29 cellular contexts compared by ENCODE assay signal in genomic region chr3:185722920-185723319, GRCh38.
"Had no signal": no experiment of that assay in that cellular context is flagged by ENCODE, and none has a peak within 500 bp of the region (broad histone marks: within the 10 kb centered on the region; RNA-seq: fewer than 3 reads in every experiment).

No MANE protein-coding gene starts in this region.

- H3K9me3 ChIP-seq: colonic mucosa, esophagus squamous epithelium, gastrocnemius medialis, mucosa of descending colon, ovary, right lobe of liver, suprapubic skin, transverse colon, vagina had no signal

- H3K27me3 ChIP-seq: colonic mucosa, esophagus squamous epithelium, gastrocnemius medialis, ovary, right lobe of liver, suprapubic skin, transverse colon, vagina had no signal

- H3K4me1 ChIP-seq: colonic mucosa, gastrocnemius medialis, right lobe of liver, suprapubic skin, transverse colon, vagina had no signal

- DNase-seq: colonic mucosa; effector CD8-positive, alpha-beta T cell; erythroblast; esophagus squamous epithelium; foreskin fibroblast; gastrocnemius medialis; head of caudate nucleus; kidney; mucosa of descending colon; naive B cell; nucleus accumbens; ovary; posterior cingulate gyrus; retina; right lobe of liver; small intestine; stimulated activated CD4-positive, alpha-beta T cell treated with anti-CD3 and anti-CD28 coated beads, Interleukin-15, amount 100 ng/mL, for 24 hours; stimulated activated CD4-positive, alpha-beta T cell treated with anti-CD3 and anti-CD28 coated beads, Interleukin-2, amount 100 ng/mL, for 48 hours; stimulated activated CD8-positive, alpha-beta memory T cell treated with anti-CD3 and anti-CD28 coated beads, Interleukin-4, amount 100 ng/mL, for 48 hours; stimulated activated naive CD4-positive, alpha-beta T cell; stimulated activated naive CD8-positive, alpha-beta T cell treated with anti-CD3 and anti-CD28 coated beads, Interleukin-15, amount 100 ng/mL, for 72 hours; transverse colon had no signal

- H3K4me3 Mint-ChIP-seq: dendritic cell treated with granulocyte-macrophage colony-stimulating factor and Interleukin-4, amounts not matched to agents 40 ng/mL and 50 ng/mL, for 4 days; memory B cell; naive B cell; natural killer cell treated with Interleukin-12 subunit alpha and Interleukin-12 subunit beta and Interleukin-15 and Interleukin-18, amount 100 ng/mL, for 72 hours; stimulated activated naive CD8-positive, alpha-beta T cell treated with anti-CD3 and anti-CD28 coated beads, Interleukin-15, amount 100 ng/mL, for 72 hours had no signal

- H3K4me3 ChIP-seq: colonic mucosa, esophagus squamous epithelium, gastrocnemius medialis, lung, mucosa of descending colon, ovary, right lobe of liver, suprapubic skin, transverse colon, vagina had no signal

- H3K27ac Mint-ChIP-seq: dendritic cell treated with granulocyte-macrophage colony-stimulating factor and Interleukin-4, amounts not matched to agents 40 ng/mL and 50 ng/mL, for 4 days; memory B cell; naive B cell; natural killer cell treated with Interleukin-12 subunit alpha and Interleukin-12 subunit beta and Interleukin-15 and Interleukin-18, amount 100 ng/mL, for 72 hours; stimulated activated naive CD8-positive, alpha-beta T cell treated with anti-CD3 and anti-CD28 coated beads, Interleukin-15, amount 100 ng/mL, for 72 hours had no signal

- H3K27ac ChIP-seq: colonic mucosa, esophagus squamous epithelium, gastrocnemius medialis, ovary, right lobe of liver, suprapubic skin, transverse colon, vagina had no signal

- H3K27me3 Mint-ChIP-seq: dendritic cell treated with granulocyte-macrophage colony-stimulating factor and Interleukin-4, amounts not matched to agents 40 ng/mL and 50 ng/mL, for 4 days had no signal

- H3K36me3 ChIP-seq: colonic mucosa, esophagus squamous epithelium, gastrocnemius medialis, ovary, right lobe of liver, suprapubic skin, transverse colon, vagina had no signal

- H3K4me1 Mint-ChIP-seq: memory B cell; naive B cell; stimulated activated naive CD8-positive, alpha-beta T cell treated with anti-CD3 and anti-CD28 coated beads, Interleukin-15, amount 100 ng/mL, for 72 hours had no signal

- ATAC-seq: gastrocnemius medialis; left lobe of liver; mucosa of descending colon; natural killer cell treated with Interleukin-12 subunit alpha and Interleukin-12 subunit beta and Interleukin-15 and Interleukin-18, amount 100 ng/mL, for 72 hours; right lobe of liver; stimulated activated naive CD8-positive, alpha-beta T cell treated with anti-CD3 and anti-CD28 coated beads, Interleukin-15, amount 100 ng/mL, for 72 hours had no signal

- H3K36me3 Mint-ChIP-seq: memory B cell; naive B cell; natural killer cell treated with Interleukin-12 subunit alpha and Interleukin-12 subunit beta and Interleukin-15 and Interleukin-18, amount 100 ng/mL, for 72 hours had no signal

- H3K9me3 Mint-ChIP-seq: dendritic cell treated with granulocyte-macrophage colony-stimulating factor and Interleukin-4, amounts not matched to agents 40 ng/mL and 50 ng/mL, for 4 days; memory B cell; naive B cell; natural killer cell treated with Interleukin-12 subunit alpha and Interleukin-12 subunit beta and Interleukin-15 and Interleukin-18, amount 100 ng/mL, for 72 hours; stimulated activated naive CD8-positive, alpha-beta T cell treated with anti-CD3 and anti-CD28 coated beads, Interleukin-15, amount 100 ng/mL, for 72 hours had no signal
